Comparison of ENCODE assay signal across 8 cellular contexts in genomic region chr3:71724584-71725278, GRCh38. TPM values are rescaled to one million over a fixed set of nuclear protein-coding genes. Genes with fewer than 3 reads are reported as not detected.
A peak's percentile ranks its signal among the peaks of the same experiment; 100 is the strongest.
DNase-seq lines count a peak whose midpoint lies in the region; FAIRE-seq and TF ChIP-seq lines count a peak whose summit lies in the region.

No MANE protein-coding gene starts in this region.

- H3K9me3 ChIP-seq in iPS-18c (ENCODE audit: control insufficient read depth, insufficient read depth, low read length) (no peaks in the 10 kb centered on the region), small intestine (ENCODE audit: control insufficient read depth, low read depth) (no peaks in the 10 kb centered on the region)

- no peaks in the 10 kb centered on the region for H3K4me1 ChIP-seq in small intestine (ENCODE audit: control insufficient read depth in 2 of 2, insufficient read depth in 1 of 2, low read depth in 1 of 2, low read length in 1 of 2)

- POLR2A ChIA-PET in GM10248 (lab: Yijun Ruan, JAX) = no interaction called here

- WGBS in small intestine, 3 donors = 0 to 1% (median 1%) methylated on average over 43 to 75 of the region's 75 CpGs

- H3K36me3 ChIP-seq in small intestine (ENCODE audit: control insufficient read depth in 2 of 2, insufficient read depth in 2 of 2, low read length in 2 of 2) = no peaks in the 10 kb centered on the region

- peak overlapping the region; percentile 55 for H3K4me3 ChIP-seq in HFF-Myc (replicated peaks; ENCODE audit: low read depth, low read length)
- peak overlapping the region; percentile 56 for H3K4me3 ChIP-seq in astrocyte of the spinal cord (ENCODE audit: low read depth, low read length)
- peak overlapping the region; percentile 74 for H3K4me3 ChIP-seq in iPS-18c (ENCODE audit: insufficient read depth, low read depth, low read length)
- H3K4me3 ChIP-seq in small intestine (ENCODE audit: low read depth in 1 of 2, low read length in 2 of 2) = peak overlapping the region; percentile 80 to 95

- DNase-seq in GM10248 (ENCODE audit: extremely low spot score) = peak; percentile 43
- DNase-seq in HFF-Myc (ENCODE audit: extremely low read depth, low read depth) = no peak
- DNase-seq in RPMI7951 (ENCODE audit: low read depth) = peak; percentile 16
- DNase-seq in astrocyte of the spinal cord (ENCODE audit: low read depth, low spot score) = no peak
- DNase-seq in small intestine = peak; percentile 55
- no peak for DNase-seq in D721Med (ENCODE audit: insufficient read length, low spot score)
- no peak for DNase-seq in COR-L47 (lab: John Stamatoyannopoulos, UW)

- in situ Hi-C loops in astrocyte of the spinal cord (cut with HindIII; ENCODE audit: low sequenced_read_pairs) = no loop called here

- no peaks in the 10 kb centered on the region for H3K27me3 ChIP-seq in small intestine (ENCODE audit: control insufficient read depth in 2 of 2, insufficient read depth in 2 of 2, low read length in 2 of 2)

- FAIRE-seq in small intestine (lab: Jason Lieb, UNC) (no peak), D721Med (lab: Jason Lieb, UNC) (no peak)

- peak overlapping the region; percentile 66 to 87 for H3K27ac ChIP-seq in small intestine (ENCODE audit: low read depth in 1 of 2, low read length in 1 of 2)

- no peak for TF ChIP-seq CTCF in GM10248 (IDR thresholded peaks at IDR 0.05; ENCODE audit: control extremely low read depth, extremely low read depth, low read depth, missing control alignments)
- TF ChIP-seq CTCF in HFF-Myc (IDR thresholded peaks at IDR 0.05; ENCODE audit: low read depth, low read length, missing control alignments) = no peak
- TF ChIP-seq CTCF in astrocyte of the spinal cord (IDR thresholded peaks at IDR 0.05; ENCODE audit: low read depth, low read length) = no peak
- TF ChIP-seq CTCF in D721Med (IDR thresholded peaks at IDR 0.05; ENCODE audit: insufficient read depth, missing control alignments) = no peak

- CTCF ChIA-PET in GM10248 (lab: Yijun Ruan, JAX) = interaction anchor here (1.5 kb wide), 1 partner anchor 1097 kb away, joined by 4 read pairs; no protein-coding TSS in a partner anchor

RNA-seq across cellular contexts. Expression of gene EIF4E3, which starts 0.5 kb away (rescaled TPM):
- total RNA-seq in RPMI7951 (2014; rRNA removed; shearing (Covaris generic)) = 1.6 and 1.7 TPM in 2 replicates
- 10 to 100 TPM in 2 of 3 donors, 1 to 10 TPM in 1; 9.4 to 14.8 (median 11.3) TPM for polyA plus RNA-seq in small intestine

RNA-seq across cellular contexts. Expression of gene GPR27, which starts 28.9 kb away (rescaled TPM):
- total RNA-seq in RPMI7951 (2014; rRNA removed; shearing (Covaris generic)) = not detected in 2 replicates
- polyA plus RNA-seq in small intestine = 1 to 10 TPM in 1 of 3 donors, not detected in 2; 1.0 TPM

Comparison
In these comparisons a context has a peak if more than half of its experiments do, and no peak if none do; other contexts are left out.
1. DNase-seq: peak in GM10248 (single experiment), RPMI7951 (single experiment) and small intestine (single experiment); none in HFF-Myc (single experiment), astrocyte of the spinal cord (single experiment), D721Med (single experiment) and COR-L47 (single experiment).
2. Peak in every context shown above with its lines, with median percentiles within 50 percentile points of each other: H3K4me3 ChIP-seq.